Comparison of ENCODE assay signal across 11 cellular contexts in the genomic region with DNA sequence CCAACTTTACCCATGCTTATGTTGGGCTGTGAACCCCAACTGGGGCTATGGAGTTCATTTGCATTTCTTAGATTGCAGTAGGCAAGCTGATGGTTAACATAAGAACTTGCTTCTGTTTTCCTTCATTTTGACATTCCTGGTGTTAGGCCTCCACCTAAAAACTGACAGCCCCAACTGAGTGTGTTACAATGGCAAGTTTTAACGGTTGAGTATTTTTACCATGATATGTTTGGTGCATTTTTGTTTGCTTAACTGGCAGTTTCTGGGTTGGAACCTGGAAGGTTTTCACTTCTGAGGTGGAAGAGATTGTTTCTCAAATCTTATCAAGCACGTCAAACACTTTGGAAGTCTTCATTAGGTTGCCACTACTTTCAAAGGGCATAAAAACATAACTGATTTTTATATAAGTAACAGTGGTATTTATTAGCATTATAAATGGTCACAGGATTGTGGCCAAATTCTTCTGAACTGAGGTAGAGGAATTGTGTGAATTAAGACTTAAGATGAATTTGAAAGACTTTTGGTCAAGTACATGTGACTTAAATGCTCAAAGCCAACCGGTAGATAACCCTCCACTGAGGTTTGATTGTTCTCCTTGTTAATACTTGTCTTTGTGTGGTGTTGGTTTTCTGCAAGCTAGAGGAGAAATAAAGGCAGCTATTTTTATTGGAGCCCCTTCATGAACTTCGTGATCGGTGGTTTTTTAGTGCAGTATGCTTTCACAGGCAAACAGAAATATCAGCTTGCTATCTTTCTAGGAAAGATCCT. TPM values are rescaled to one million over a fixed set of nuclear protein-coding genes. Genes with fewer than 3 reads are reported as not detected.
A peak's percentile ranks its signal among the peaks of the same experiment; 100 is the strongest.
DNase-seq lines count a peak whose midpoint lies in the region; ATAC-seq, FAIRE-seq and TF ChIP-seq lines count a peak whose summit lies in the region.
"Had no signal": no experiment of that assay in that cellular context is flagged by ENCODE, and none has a peak within 500 bp of the region (broad histone marks: within the 10 kb centered on the region; RNA-seq: fewer than 3 reads in every experiment).

No MANE protein-coding gene starts in this region.

- peaks cover 17% of the 10 kb centered on the region for H3K4me1 ChIP-seq in BE2C

- H3K9me3 ChIP-seq in BE2C, result no peaks in the 10 kb centered on the region

- POLR2A ChIA-PET in activated CD8-positive, alpha-beta T cell treated with anti-CD3 and anti-CD28 coated beads, Interleukin-2, amount 10 ng/mL, durations not matched to agents 7 days and 5 days (lab: Charles Lee), result interaction anchor here (1.4 to 2.5 kb wide), 6 partner anchors 8 to 113 kb away, joined by 4 to 9 read pairs (median 8); a partner anchor contains a TSS
- POLR2A ChIA-PET in naive thymus-derived CD8-positive, alpha-beta T cell (lab: Charles Lee), result interaction anchor here (0.6 to 6.0 kb wide), 10 partner anchors 7 to 810 kb away, joined by 3 to 53 read pairs (median 4); a partner anchor contains a TSS

- H3K4me3 Mint-ChIP-seq in activated CD8-positive, alpha-beta T cell treated with anti-CD3 and anti-CD28 coated beads, Interleukin-2, amount 10 ng/mL, durations not matched to agents 7 days and 5 days, result peak overlapping the region; percentile 8
- H3K4me3 Mint-ChIP-seq in naive thymus-derived CD8-positive, alpha-beta T cell, result peak overlapping the region in 9 of 10 donors; percentile 46 to 94 (median 86)
- H3K4me3 Mint-ChIP-seq in chondrocyte (ENCODE audit: unreplicated experiment), result no peak overlapping the region

- H3K36me3 ChIP-seq in BE2C, result 0 out of 2 replicates have a peak, but pooled peaks cover 4% of the 10 kb centered on the region

- peaks cover 30% of the 10 kb centered on the region for H3K36me3 Mint-ChIP-seq in activated CD8-positive, alpha-beta T cell treated with anti-CD3 and anti-CD28 coated beads, Interleukin-2, amount 10 ng/mL, durations not matched to agents 7 days and 5 days (ENCODE audit: low read depth)
- peaks cover 2 to 17% (median 5%) of the 10 kb centered on the region in 3 donors for H3K36me3 Mint-ChIP-seq in naive thymus-derived CD8-positive, alpha-beta T cell
- H3K36me3 Mint-ChIP-seq in chondrocyte (ENCODE audit: low read depth), result peaks cover 3% of the 10 kb centered on the region

- DNase-seq in BE2C (no peak), GM19239 (ENCODE audit: insufficient read length, low spot score) (no peak), chondrocyte (ENCODE audit: low spot score) (no peak), NCI-H146 treated with DMSO at 0.1 percent for 48 hours (lab: John Stamatoyannopoulos, UW; ENCODE audit: unreplicated experiment) (no peak), NOMO-1 treated with DMSO at 0.1 percent for 48 hours (lab: John Stamatoyannopoulos, UW; ENCODE audit: unreplicated experiment) (no peak)
- no peak for DNase-seq in activated CD8-positive, alpha-beta T cell treated with anti-CD3 and anti-CD28 coated beads, Interleukin-2, amount 10 ng/mL, durations not matched to agents 7 days and 5 days
- no peak for DNase-seq in naive thymus-derived CD8-positive, alpha-beta T cell
- DNase-seq: HCEC 1CT, KBM-7 had no signal

- H3K27ac Mint-ChIP-seq in activated CD8-positive, alpha-beta T cell treated with anti-CD3 and anti-CD28 coated beads, Interleukin-2, amount 10 ng/mL, durations not matched to agents 7 days and 5 days, result no peak overlapping the region
- H3K27ac Mint-ChIP-seq in naive thymus-derived CD8-positive, alpha-beta T cell, result peak overlapping the region in 8 of 10 donors; percentile 14 to 96 (median 48)
- no peak overlapping the region for H3K27ac Mint-ChIP-seq in chondrocyte (ENCODE audit: unreplicated experiment)

- peaks cover 13% of the 10 kb centered on the region for H3K27me3 ChIP-seq in BE2C

- TF ChIP-seq CTCF in BE2C (IDR thresholded peaks at IDR 0.05; ENCODE audit: low read depth, low read length) (no peak), chondrocyte (IDR thresholded peaks at IDR 0.05) (no peak)

- CTCF ChIA-PET in activated CD8-positive, alpha-beta T cell treated with anti-CD3 and anti-CD28 coated beads, Interleukin-2, amount 10 ng/mL, durations not matched to agents 7 days and 5 days (lab: Charles Lee), result interaction anchor here (1.0 to 1.3 kb wide), 3 partner anchors 7 to 64 kb away, joined by 3 read pairs; a partner anchor contains a TSS

- H3K4me1 Mint-ChIP-seq in activated CD8-positive, alpha-beta T cell treated with anti-CD3 and anti-CD28 coated beads, Interleukin-2, amount 10 ng/mL, durations not matched to agents 7 days and 5 days (ENCODE audit: low read depth), result peaks cover 48% of the 10 kb centered on the region
- H3K4me1 Mint-ChIP-seq in naive thymus-derived CD8-positive, alpha-beta T cell, result peaks cover 11 to 57% (median 47%) of the 10 kb centered on the region in 4 donors
- peaks cover 53% of the 10 kb centered on the region for H3K4me1 Mint-ChIP-seq in chondrocyte (ENCODE audit: low read depth)

- H3K4me3 ChIP-seq in BE2C (ENCODE audit: low read depth, low read length), result peak overlapping the region; percentile 8; the same call in 1 of the 2 replicates

- peaks cover 44% of the 10 kb centered on the region for H3K27me3 Mint-ChIP-seq in activated CD8-positive, alpha-beta T cell treated with anti-CD3 and anti-CD28 coated beads, Interleukin-2, amount 10 ng/mL, durations not matched to agents 7 days and 5 days (ENCODE audit: low read depth)
- peaks cover 3 to 35% (median 25%) of the 10 kb centered on the region in 5 donors for H3K27me3 Mint-ChIP-seq in naive thymus-derived CD8-positive, alpha-beta T cell
- peaks cover 6% of the 10 kb centered on the region for H3K27me3 Mint-ChIP-seq in chondrocyte (ENCODE audit: low read depth)

- FAIRE-seq in GM19239 (lab: Jason Lieb, UNC), result peak; percentile 45

- H3K9me3 Mint-ChIP-seq in activated CD8-positive, alpha-beta T cell treated with anti-CD3 and anti-CD28 coated beads, Interleukin-2, amount 10 ng/mL, durations not matched to agents 7 days and 5 days (ENCODE audit: insufficient read depth), result no peaks in the 10 kb centered on the region
- H3K9me3 Mint-ChIP-seq in naive thymus-derived CD8-positive, alpha-beta T cell, result peaks cover 0 to 3% (median 0%) of the 10 kb centered on the region in 9 donors
- H3K9me3 Mint-ChIP-seq in chondrocyte (ENCODE audit: low read depth), result no peaks in the 10 kb centered on the region

- no peak for ATAC-seq in activated CD8-positive, alpha-beta T cell treated with anti-CD3 and anti-CD28 coated beads, Interleukin-2, amount 10 ng/mL, durations not matched to agents 7 days and 5 days
- ATAC-seq in naive thymus-derived CD8-positive, alpha-beta T cell, result no peak
- no peak for ATAC-seq in GM21576 (IDR thresholded peaks at IDR 0.05; ENCODE audit: unreplicated experiment)

RNA-seq across cellular contexts. Expression of a gene that starts 2.8 kb away (rescaled TPM):
- 48.1 TPM for polyA plus RNA-seq in BE2C (2012; ENCODE audit: insufficient read depth, insufficient read length, low read depth)
- total RNA-seq in activated CD8-positive, alpha-beta T cell treated with anti-CD3 and anti-CD28 coated beads, Interleukin-2, amount 10 ng/mL, durations not matched to agents 7 days and 5 days, result 10 to 100 TPM; 26.2 to 26.4 TPM
- 10 to 100 TPM; 70.2 to 80.3 TPM for total RNA-seq in naive thymus-derived CD8-positive, alpha-beta T cell
- polyA plus RNA-seq in naive thymus-derived CD8-positive, alpha-beta T cell, result 10 to 100 TPM; 22.5 to 32.9 (median 25.7) TPM
- 53.2 to 62.3 TPM (median 55.9 TPM) in 3 replicates for total RNA-seq in chondrocyte

RNA-seq across cellular contexts. Expression of a gene that starts 7.5 kb away (rescaled TPM):
- 62.5 TPM for polyA plus RNA-seq in BE2C (2012; ENCODE audit: insufficient read depth, insufficient read length, low read depth)
- total RNA-seq in activated CD8-positive, alpha-beta T cell treated with anti-CD3 and anti-CD28 coated beads, Interleukin-2, amount 10 ng/mL, durations not matched to agents 7 days and 5 days, result 10 to 100 TPM; 59.7 to 63.3 TPM
- 10 to 100 TPM; 53.9 to 59.3 TPM for total RNA-seq in naive thymus-derived CD8-positive, alpha-beta T cell
- polyA plus RNA-seq in naive thymus-derived CD8-positive, alpha-beta T cell, result 10 to 100 TPM; 38.5 to 57.8 (median 48.4) TPM
- total RNA-seq in chondrocyte, result 51.4 to 68.9 TPM (median 55.8 TPM) in 3 replicates

RNA-seq across cellular contexts. Expression of a gene that starts 21.6 kb away (rescaled TPM):
- polyA plus RNA-seq in BE2C (2012; ENCODE audit: insufficient read depth, insufficient read length, low read depth), result 0.73 TPM
- under 1 TPM; 0.70 to 0.90 TPM for total RNA-seq in activated CD8-positive, alpha-beta T cell treated with anti-CD3 and anti-CD28 coated beads, Interleukin-2, amount 10 ng/mL, durations not matched to agents 7 days and 5 days
- not detected for total RNA-seq in naive thymus-derived CD8-positive, alpha-beta T cell
- not detected for polyA plus RNA-seq in naive thymus-derived CD8-positive, alpha-beta T cell
- total RNA-seq in chondrocyte, result not detected in 3 replicates
- total RNA-seq: fibroblast of lung had no signal
- polyA plus RNA-seq: fibroblast of lung had no signal

Comparison
In these comparisons a context has a peak if more than half of its experiments do, and no peak if none do; other contexts are left out.
1. H3K27ac Mint-ChIP-seq: peak in naive thymus-derived CD8-positive, alpha-beta T cell (8 of 10); none in activated CD8-positive, alpha-beta T cell treated with anti-CD3 and anti-CD28 coated beads, Interleukin-2, amount 10 ng/mL, durations not matched to agents 7 days and 5 days (single experiment) and chondrocyte (single experiment).